1 cellular context compared by ENCODE assay signal in the genomic region with DNA sequence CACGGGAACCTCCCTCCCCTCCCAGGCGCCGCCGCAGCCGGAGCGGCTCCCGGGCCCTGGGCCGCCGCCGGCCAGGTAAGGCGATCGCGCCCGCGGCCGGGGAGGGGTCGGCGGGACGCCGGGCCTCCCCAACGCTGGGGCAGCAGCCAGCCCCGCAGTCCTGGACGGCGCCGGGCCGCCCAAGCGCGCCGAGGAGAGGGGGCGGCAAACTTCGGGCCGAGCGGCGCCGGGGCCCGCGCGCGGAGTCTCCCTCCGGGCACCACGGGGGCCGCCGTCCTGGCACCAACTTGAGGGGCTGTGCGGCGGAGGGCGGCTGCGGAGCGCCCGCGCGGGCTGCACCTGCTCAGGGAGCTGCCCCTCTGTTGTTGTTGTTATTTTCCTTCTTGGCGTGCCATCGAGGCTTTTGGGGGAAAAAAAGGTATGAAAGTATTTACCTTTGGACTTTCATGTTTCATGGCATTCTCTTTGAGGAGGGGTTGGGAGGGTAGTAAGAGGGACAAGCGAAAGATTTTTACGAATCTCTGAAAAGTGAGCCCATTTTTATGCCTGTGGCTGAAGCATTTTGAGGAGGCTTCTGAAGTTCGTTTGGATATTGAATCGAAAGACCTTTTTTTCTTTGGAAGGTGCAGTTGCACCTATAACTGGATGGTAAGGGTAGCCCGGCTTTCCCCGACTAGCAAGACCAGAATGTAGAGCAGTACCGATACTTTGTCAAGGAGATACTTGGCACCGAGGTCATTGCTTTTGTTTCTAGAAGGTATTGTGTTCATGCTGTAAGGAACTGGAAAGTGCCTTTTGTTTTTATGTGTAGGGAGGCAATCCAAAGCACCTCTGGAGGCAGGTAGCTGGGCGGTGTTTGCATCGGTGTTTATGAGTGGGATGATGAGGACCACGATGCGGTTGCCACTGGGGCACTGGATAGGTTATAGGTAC.
TF ChIP-seq lines count a peak whose summit lies in the region.

A gene with protein sequence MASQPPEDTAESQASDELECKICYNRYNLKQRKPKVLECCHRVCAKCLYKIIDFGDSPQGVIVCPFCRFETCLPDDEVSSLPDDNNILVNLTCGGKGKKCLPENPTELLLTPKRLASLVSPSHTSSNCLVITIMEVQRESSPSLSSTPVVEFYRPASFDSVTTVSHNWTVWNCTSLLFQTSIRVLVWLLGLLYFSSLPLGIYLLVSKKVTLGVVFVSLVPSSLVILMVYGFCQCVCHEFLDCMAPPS (plus strand): TSS at position 4 of the 933 bp plus-strand sequence. CDS start 52,168 bp downstream, outside the sequence.

TF ChIP-seq in K562, 482 proteins besides CTCF, POLR2A, EP300 and RAD21 (continued from another document and continues in another):
- TF ChIP-seq, protein P1, sequence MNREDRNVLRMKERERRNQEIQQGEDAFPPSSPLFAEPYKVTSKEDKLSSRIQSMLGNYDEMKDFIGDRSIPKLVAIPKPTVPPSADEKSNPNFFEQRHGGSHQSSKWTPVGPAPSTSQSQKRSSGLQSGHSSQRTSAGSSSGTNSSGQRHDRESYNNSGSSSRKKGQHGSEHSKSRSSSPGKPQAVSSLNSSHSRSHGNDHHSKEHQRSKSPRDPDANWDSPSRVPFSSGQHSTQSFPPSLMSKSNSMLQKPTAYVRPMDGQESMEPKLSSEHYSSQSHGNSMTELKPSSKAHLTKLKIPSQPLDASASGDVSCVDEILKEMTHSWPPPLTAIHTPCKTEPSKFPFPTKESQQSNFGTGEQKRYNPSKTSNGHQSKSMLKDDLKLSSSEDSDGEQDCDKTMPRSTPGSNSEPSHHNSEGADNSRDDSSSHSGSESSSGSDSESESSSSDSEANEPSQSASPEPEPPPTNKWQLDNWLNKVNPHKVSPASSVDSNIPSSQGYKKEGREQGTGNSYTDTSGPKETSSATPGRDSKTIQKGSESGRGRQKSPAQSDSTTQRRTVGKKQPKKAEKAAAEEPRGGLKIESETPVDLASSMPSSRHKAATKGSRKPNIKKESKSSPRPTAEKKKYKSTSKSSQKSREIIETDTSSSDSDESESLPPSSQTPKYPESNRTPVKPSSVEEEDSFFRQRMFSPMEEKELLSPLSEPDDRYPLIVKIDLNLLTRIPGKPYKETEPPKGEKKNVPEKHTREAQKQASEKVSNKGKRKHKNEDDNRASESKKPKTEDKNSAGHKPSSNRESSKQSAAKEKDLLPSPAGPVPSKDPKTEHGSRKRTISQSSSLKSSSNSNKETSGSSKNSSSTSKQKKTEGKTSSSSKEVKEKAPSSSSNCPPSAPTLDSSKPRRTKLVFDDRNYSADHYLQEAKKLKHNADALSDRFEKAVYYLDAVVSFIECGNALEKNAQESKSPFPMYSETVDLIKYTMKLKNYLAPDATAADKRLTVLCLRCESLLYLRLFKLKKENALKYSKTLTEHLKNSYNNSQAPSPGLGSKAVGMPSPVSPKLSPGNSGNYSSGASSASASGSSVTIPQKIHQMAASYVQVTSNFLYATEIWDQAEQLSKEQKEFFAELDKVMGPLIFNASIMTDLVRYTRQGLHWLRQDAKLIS (CRISPR knock-in tag; IDR thresholded peaks at IDR 0.05) = peak; percentile 23; the same call in 1 of the 2 replicates
- TF ChIP-seq E4F1 (CRISPR knock-in tag; IDR thresholded peaks at IDR 0.05; ENCODE audit: borderline replicate concordance) (no peak), KLF16 (IDR thresholded peaks at IDR 0.05) (no peak), HLTF (IDR thresholded peaks at IDR 0.05) (no peak), DIDO1 (tag; IDR thresholded peaks at IDR 0.05; ENCODE audit: low read depth) (no peak), ZNF184 (CRISPR knock-in tag; IDR thresholded peaks at IDR 0.05) (no peak), IRF9 (tag; IDR thresholded peaks at IDR 0.05) (no peak), GABPB1 (CRISPR knock-in tag; IDR thresholded peaks at IDR 0.05) (no peak), BACH1 (tag; IDR thresholded peaks at IDR 0.05) (no peak), POLR2H (tag; IDR thresholded peaks at IDR 0.05; ENCODE audit: low read depth) (no peak), DNMT1 (IDR thresholded peaks at IDR 0.05) (no peak), RFX1 (IDR thresholded peaks at IDR 0.05) (no peak), ZNF217 (CRISPR knock-in tag; IDR thresholded peaks at IDR 0.05) (no peak), NFRKB (IDR thresholded peaks at IDR 0.05; ENCODE audit: low read depth) (no peak), PHTF2 (CRISPR knock-in tag; IDR thresholded peaks at IDR 0.05) (no peak), JUN (IDR thresholded peaks at IDR 0.05; ENCODE audit: borderline replicate concordance, low read depth, low read length) (no peak), JUN (CRISPR knock-in tag; IDR thresholded peaks at IDR 0.05; ENCODE audit: borderline replicate concordance) (no peak), RREB1 (CRISPR knock-in tag; IDR thresholded peaks at IDR 0.05) (no peak), LEF1 (IDR thresholded peaks at IDR 0.05) (no peak), LCOR (CRISPR knock-in tag; IDR thresholded peaks at IDR 0.05) (no peak), PRPF4 (IDR thresholded peaks at IDR 0.05; ENCODE audit: insufficient read depth, low read depth, low read length, poor library complexity, severe bottlenecking) (no peak), L3MBTL2 (IDR thresholded peaks at IDR 0.05) (no peak), TCF7 (IDR thresholded peaks at IDR 0.05; ENCODE audit: borderline replicate concordance) (no peak)
- TF ChIP-seq, protein P2, sequence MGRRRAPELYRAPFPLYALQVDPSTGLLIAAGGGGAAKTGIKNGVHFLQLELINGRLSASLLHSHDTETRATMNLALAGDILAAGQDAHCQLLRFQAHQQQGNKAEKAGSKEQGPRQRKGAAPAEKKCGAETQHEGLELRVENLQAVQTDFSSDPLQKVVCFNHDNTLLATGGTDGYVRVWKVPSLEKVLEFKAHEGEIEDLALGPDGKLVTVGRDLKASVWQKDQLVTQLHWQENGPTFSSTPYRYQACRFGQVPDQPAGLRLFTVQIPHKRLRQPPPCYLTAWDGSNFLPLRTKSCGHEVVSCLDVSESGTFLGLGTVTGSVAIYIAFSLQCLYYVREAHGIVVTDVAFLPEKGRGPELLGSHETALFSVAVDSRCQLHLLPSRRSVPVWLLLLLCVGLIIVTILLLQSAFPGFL (CRISPR knock-in tag; IDR thresholded peaks at IDR 0.05) = 0 out of 2 replicates have a peak, but pooled peaks have one; percentile 13
- TF ChIP-seq, protein P3, sequence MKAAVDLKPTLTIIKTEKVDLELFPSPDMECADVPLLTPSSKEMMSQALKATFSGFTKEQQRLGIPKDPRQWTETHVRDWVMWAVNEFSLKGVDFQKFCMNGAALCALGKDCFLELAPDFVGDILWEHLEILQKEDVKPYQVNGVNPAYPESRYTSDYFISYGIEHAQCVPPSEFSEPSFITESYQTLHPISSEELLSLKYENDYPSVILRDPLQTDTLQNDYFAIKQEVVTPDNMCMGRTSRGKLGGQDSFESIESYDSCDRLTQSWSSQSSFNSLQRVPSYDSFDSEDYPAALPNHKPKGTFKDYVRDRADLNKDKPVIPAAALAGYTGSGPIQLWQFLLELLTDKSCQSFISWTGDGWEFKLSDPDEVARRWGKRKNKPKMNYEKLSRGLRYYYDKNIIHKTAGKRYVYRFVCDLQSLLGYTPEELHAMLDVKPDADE (conservative IDR thresholded peaks at IDR 0.05; ENCODE audit: control insufficient read depth, low read depth, low read length) = 0 out of 2 replicates have a peak, but pooled peaks have one; percentile 68
- TF ChIP-seq, protein P4, sequence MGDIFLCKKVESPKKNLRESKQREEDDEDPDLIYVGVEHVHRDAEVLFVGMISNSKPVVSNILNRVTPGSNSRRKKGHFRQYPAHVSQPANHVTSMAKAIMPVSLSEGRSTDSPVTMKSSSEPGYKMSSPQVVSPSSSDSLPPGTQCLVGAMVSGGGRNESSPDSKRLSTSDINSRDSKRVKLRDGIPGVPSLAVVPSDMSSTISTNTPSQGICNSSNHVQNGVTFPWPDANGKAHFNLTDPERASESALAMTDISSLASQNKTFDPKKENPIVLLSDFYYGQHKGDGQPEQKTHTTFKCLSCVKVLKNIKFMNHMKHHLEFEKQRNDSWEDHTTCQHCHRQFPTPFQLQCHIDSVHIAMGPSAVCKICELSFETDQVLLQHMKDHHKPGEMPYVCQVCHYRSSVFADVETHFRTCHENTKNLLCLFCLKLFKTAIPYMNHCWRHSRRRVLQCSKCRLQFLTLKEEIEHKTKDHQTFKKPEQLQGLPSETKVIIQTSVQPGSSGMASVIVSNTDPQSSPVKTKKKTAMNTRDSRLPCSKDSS (IDR thresholded peaks at IDR 0.05; ENCODE audit: low read depth, partially characterized antibody) = no peak
- TF ChIP-seq, protein P5, sequence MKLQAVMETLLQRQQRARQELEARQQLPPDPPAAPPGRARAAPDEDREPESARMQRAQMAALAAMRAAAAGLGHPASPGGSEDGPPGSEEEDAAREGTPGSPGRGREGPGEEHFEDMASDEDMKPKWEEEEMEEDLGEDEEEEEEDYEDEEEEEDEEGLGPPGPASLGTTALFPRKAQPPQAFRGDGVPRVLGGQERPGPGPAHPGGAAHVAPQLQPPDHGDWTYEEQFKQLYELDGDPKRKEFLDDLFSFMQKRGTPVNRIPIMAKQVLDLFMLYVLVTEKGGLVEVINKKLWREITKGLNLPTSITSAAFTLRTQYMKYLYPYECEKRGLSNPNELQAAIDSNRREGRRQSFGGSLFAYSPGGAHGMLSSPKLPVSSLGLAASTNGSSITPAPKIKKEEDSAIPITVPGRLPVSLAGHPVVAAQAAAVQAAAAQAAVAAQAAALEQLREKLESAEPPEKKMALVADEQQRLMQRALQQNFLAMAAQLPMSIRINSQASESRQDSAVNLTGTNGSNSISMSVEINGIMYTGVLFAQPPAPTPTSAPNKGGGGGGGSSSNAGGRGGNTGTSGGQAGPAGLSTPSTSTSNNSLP (IDR thresholded peaks at IDR 0.05; ENCODE audit: borderline replicate concordance, low read depth, low read length) = no peak
- TF ChIP-seq, protein P6, sequence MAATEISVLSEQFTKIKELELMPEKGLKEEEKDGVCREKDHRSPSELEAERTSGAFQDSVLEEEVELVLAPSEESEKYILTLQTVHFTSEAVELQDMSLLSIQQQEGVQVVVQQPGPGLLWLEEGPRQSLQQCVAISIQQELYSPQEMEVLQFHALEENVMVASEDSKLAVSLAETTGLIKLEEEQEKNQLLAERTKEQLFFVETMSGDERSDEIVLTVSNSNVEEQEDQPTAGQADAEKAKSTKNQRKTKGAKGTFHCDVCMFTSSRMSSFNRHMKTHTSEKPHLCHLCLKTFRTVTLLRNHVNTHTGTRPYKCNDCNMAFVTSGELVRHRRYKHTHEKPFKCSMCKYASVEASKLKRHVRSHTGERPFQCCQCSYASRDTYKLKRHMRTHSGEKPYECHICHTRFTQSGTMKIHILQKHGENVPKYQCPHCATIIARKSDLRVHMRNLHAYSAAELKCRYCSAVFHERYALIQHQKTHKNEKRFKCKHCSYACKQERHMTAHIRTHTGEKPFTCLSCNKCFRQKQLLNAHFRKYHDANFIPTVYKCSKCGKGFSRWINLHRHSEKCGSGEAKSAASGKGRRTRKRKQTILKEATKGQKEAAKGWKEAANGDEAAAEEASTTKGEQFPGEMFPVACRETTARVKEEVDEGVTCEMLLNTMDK (IDR thresholded peaks at IDR 0.05; ENCODE audit: borderline replicate concordance, insufficient read depth, low read depth, low read length, poor library complexity, severe bottlenecking) = no peak
